8 cellular contexts compared by ENCODE assay signal in genomic region chr22:39135092-39135896, GRCh38. TPM values are rescaled to one million over a fixed set of nuclear protein-coding genes. Genes with fewer than 3 reads are reported as not detected.
A peak's percentile ranks its signal among the peaks of the same experiment; 100 is the strongest.
DNase-seq lines count a peak whose midpoint lies in the region; ATAC-seq and TF ChIP-seq lines count a peak whose summit lies in the region.

No MANE protein-coding gene starts in this region.

- H3K36me3 ChIP-seq in PC-9 (ENCODE audit: low read depth) = no peaks in the 10 kb centered on the region
- peaks cover 0 to 2% of the 10 kb centered on the region in 2 donors for H3K36me3 ChIP-seq in aorta (ENCODE audit: control insufficient read depth in 1 of 2, insufficient read depth in 2 of 2, low read length in 1 of 2)
- no peaks in the 10 kb centered on the region for H3K36me3 ChIP-seq in uterus

- H3K4me2 ChIP-seq in PC-9 = no peak overlapping the region

- CTCF ChIA-PET in PC-9 (lab: Charles Lee) = interaction anchor here (0.5 to 1.0 kb wide), 4 partner anchors 9 to 399 kb away, joined by 3 to 6 read pairs (median 4); no protein-coding TSS in a partner anchor

- TF ChIP-seq CTCF in PC-9 (conservative IDR thresholded peaks at IDR 0.05) = peak; percentile 78
- TF ChIP-seq CTCF in astrocyte of the cerebellum (IDR thresholded peaks at IDR 0.05; ENCODE audit: low read depth, low read length, missing control alignments) = peak; percentile 77
- peak in 2 of 4 experiments; percentile 24 to 25 for TF ChIP-seq CTCF in uterus (IDR thresholded peaks at IDR 0.05)

- H3K79me2 ChIP-seq in PC-9 (ENCODE audit: low read depth) = no peaks in the 10 kb centered on the region

- peaks cover 7% of the 10 kb centered on the region; the same call in 1 of the 2 replicates for H3F3A ChIP-seq in PC-9 (ENCODE audit: insufficient read depth, low read depth)

- peak; percentile 73 for DNase-seq in activated CD8-positive, alpha-beta memory T cell treated with anti-CD3 and anti-CD28 coated beads for 24 hours
- DNase-seq in activated CD8-positive, alpha-beta memory T cell treated with anti-CD3 and anti-CD28 coated beads, Interleukin-2, amount 50 U/mL, for 48 hours = no peak
- DNase-seq in PC-9 = peak in 1 of 2 experiments; percentile 71
- DNase-seq in astrocyte of the cerebellum (ENCODE audit: low read depth) = no peak
- DNase-seq in kidney glomerular epithelial cell (lab: John Stamatoyannopoulos, UW) = peak; percentile 16
- DNase-seq in aorta = peak; percentile 43 to 69
- DNase-seq in uterus = no peak
- DNase-seq in activated CD4-positive, CD25-positive, alpha-beta regulatory T cell treated with anti-CD3 and anti-CD28 coated beads, Interleukin-2, amount 50 U/mL, for 72 hours = no peak

- no peak for TF ChIP-seq POLR2A in uterus (IDR thresholded peaks at IDR 0.05)

- in situ Hi-C loops in astrocyte of the cerebellum (cut with HindIII; ENCODE audit: low sequenced_read_pairs) = no loop called here

- H2AFZ ChIP-seq in PC-9 = no peak overlapping the region

- BruUV-seq in PC-9 (replicated peaks; lab: Mats Ljungman, UMichigan) = no TSS peak

- intact Hi-C loops in PC-9 (cut with micrococcal nuclease; ENCODE audit: unreplicated experiment) (loop anchor here (5.0 to 10.0 kb wide), 2 partner anchors 392 to 1080 kb away; partner anchors contain the start of gene PICK1), aorta (cut with DNase I) (no loop called here), uterus (cut with DNase I; ENCODE audit: low total_unique reads) (no loop called here)

- H4K20me1 ChIP-seq in PC-9 (ENCODE audit: insufficient read depth) = no peaks in the 10 kb centered on the region

- no peaks in the 10 kb centered on the region for H3K9me2 ChIP-seq in PC-9 (ENCODE audit: insufficient read depth)

- H3K27ac ChIP-seq in PC-9 (no peak overlapping the region), aorta (ENCODE audit: low read depth in 1 of 2, low read length in 2 of 2) (no peak overlapping the region), uterus (no peak overlapping the region)

- H3K4me1 ChIP-seq in PC-9 (replicated peaks; ENCODE audit: insufficient read depth) (peaks cover 7% of the 10 kb centered on the region), aorta (ENCODE audit: control insufficient read depth in 1 of 2, insufficient read depth in 2 of 2, low read length in 2 of 2) (no peaks in the 10 kb centered on the region), uterus (no peaks in the 10 kb centered on the region)

- WGBS in aorta, 2 donors = 53 to 55% methylated on average over 15 of the region's 15 CpGs

- ATAC-seq in aorta (ENCODE audit: low FRiP score) = no peak

- H3K9me3 ChIP-seq in PC-9 (ENCODE audit: insufficient read depth, low read depth) = no peaks in the 10 kb centered on the region
- H3K9me3 ChIP-seq in aorta (ENCODE audit: control insufficient read depth, low read length) = no peaks in the 10 kb centered on the region
- no peaks in the 10 kb centered on the region for H3K9me3 ChIP-seq in uterus

- H3K27me3 ChIP-seq in PC-9 (ENCODE audit: insufficient read depth, low read depth) = no peaks in the 10 kb centered on the region
- no peaks in the 10 kb centered on the region for H3K27me3 ChIP-seq in aorta (ENCODE audit: control insufficient read depth in 1 of 2, insufficient read depth in 2 of 2, low read length in 1 of 2)
- H3K27me3 ChIP-seq in uterus = no peaks in the 10 kb centered on the region

- POLR2A ChIA-PET in PC-9 (lab: Charles Lee; ENCODE audit: unreplicated experiment) = interaction anchor here (0.7 kb wide), 1 partner anchor 401 kb away, joined by 4 read pairs; no protein-coding TSS in a partner anchor

- H3K4me3 ChIP-seq in PC-9 = no peak overlapping the region
- H3K4me3 ChIP-seq in astrocyte of the cerebellum (ENCODE audit: low read depth, low read length) = no peak overlapping the region
- H3K4me3 ChIP-seq in aorta (ENCODE audit: low read length in 2 of 2) = no peak overlapping the region
- H3K4me3 ChIP-seq in uterus = no peak overlapping the region

RNA-seq across cellular contexts. Expression of gene CBX7, which starts 17.2 kb away (rescaled TPM):
- total RNA-seq in PC-9 (2021) (28.2 and 29.1 TPM in 2 replicates), aorta (10 to 100 TPM; 90.5 to 93.4 TPM), uterus (100 to 1,000 TPM in 2 of 4 donors, 10 to 100 TPM in 2; 16.0 to 128 (median 102) TPM)
- 100 to 1,000 TPM in 1 of 2 donors, 10 to 100 TPM in 1; 74.8 to 110 TPM for polyA plus RNA-seq in aorta

RNA-seq across cellular contexts. Expression of gene APOBEC3H, which starts 38.2 kb away (rescaled TPM):
- total RNA-seq in PC-9 (2021) (1.5 and 2.5 TPM in 2 replicates), aorta (not detected), uterus (under 1 TPM in 1 of 4 donors, not detected in 3; 0.69 TPM)
- not detected for polyA plus RNA-seq in aorta

RNA-seq across cellular contexts. Expression of gene APOBEC3G, which starts 58.2 kb away (rescaled TPM):
- 9.5 and 14.0 TPM in 2 replicates for total RNA-seq in PC-9 (2021)
- 1 to 10 TPM; 7.0 to 9.5 TPM for total RNA-seq in aorta
- 10 to 100 TPM in 1 of 2 donors, 1 to 10 TPM in 1; 6.3 to 10.1 TPM for polyA plus RNA-seq in aorta
- total RNA-seq in uterus = 10 to 100 TPM in 3 of 4 donors, 1 to 10 TPM in 1; 5.9 to 36.1 (median 21.6) TPM

Comparison
In these comparisons a context has a peak if more than half of its experiments do, and no peak if none do; other contexts are left out.
1. DNase-seq: peak in activated CD8-positive, alpha-beta memory T cell treated with anti-CD3 and anti-CD28 coated beads for 24 hours (single experiment), kidney glomerular epithelial cell (single experiment) and aorta (2 of 2); none in activated CD8-positive, alpha-beta memory T cell treated with anti-CD3 and anti-CD28 coated beads, Interleukin-2, amount 50 U/mL, for 48 hours (single experiment), astrocyte of the cerebellum (single experiment), uterus (0 of 2) and activated CD4-positive, CD25-positive, alpha-beta regulatory T cell treated with anti-CD3 and anti-CD28 coated beads, Interleukin-2, amount 50 U/mL, for 72 hours (single experiment).